13 cellular contexts compared by ENCODE assay signal in genomic region chr1:43868741-43869067, GRCh38.
A peak's percentile ranks its signal among the peaks of the same experiment; 100 is the strongest.
DNase-seq lines count a peak whose midpoint lies in the region; ATAC-seq and TF ChIP-seq lines count a peak whose summit lies in the region.
"Had no signal": no experiment of that assay in that cellular context is flagged by ENCODE, and none has a peak within 500 bp of the region (broad histone marks: within the 10 kb centered on the region; RNA-seq: fewer than 3 reads in every experiment).

No MANE protein-coding gene starts in this region.

- WGBS in ovary, 3 donors, result 1 to 15% (median 7%) methylated on average over 2 of the region's 2 CpGs
- 29 to 50% (median 42%) methylated on average over 2 of the region's 2 CpGs for WGBS in stomach, 5 donors

- H3K4me3 ChIP-seq in fibroblast of lung (replicated peaks in 1 of 4; ENCODE audit: control extremely low read depth in 1 of 4, insufficient read depth in 1 of 4, low read depth in 3 of 4, low read length in 4 of 4) (no peak overlapping the region), ovary (no peak overlapping the region), stomach (no peak overlapping the region)
- H3K4me3 ChIP-seq: body of pancreas had no signal

- no peaks in the 10 kb centered on the region for H3K27me3 ChIP-seq in fibroblast of lung (ENCODE audit: control insufficient read depth, insufficient read depth, low read length)
- H3K27me3 ChIP-seq in ovary, result no peaks in the 10 kb centered on the region
- no peaks in the 10 kb centered on the region for H3K27me3 ChIP-seq in stomach
- H3K27me3 ChIP-seq: body of pancreas had no signal

- no peak overlapping the region for H3K4me3 Mint-ChIP-seq in T-helper 2 cell treated with Interferon-gamma antibody and Interleukin-4, amounts not matched to agents 5 μg/mL and 100 μg/mL, for 36 hours
- H3K4me3 Mint-ChIP-seq: activated CD8-positive, alpha-beta T cell treated with anti-CD3 and anti-CD28 coated beads for 36 hours; mesothelial cell of epicardium had no signal

- H3K9me3 ChIP-seq in fibroblast of lung (ENCODE audit: control insufficient read depth, insufficient read depth, low read depth, low read length) (no peaks in the 10 kb centered on the region), ovary (no peaks in the 10 kb centered on the region), stomach (no peaks in the 10 kb centered on the region)
- H3K9me3 ChIP-seq: body of pancreas had no signal

- peak; percentile 29 for DNase-seq in EL
- DNase-seq in NCI-H2171 (lab: John Stamatoyannopoulos, UW), result peak; percentile 51
- peak; percentile 77 to 93 for DNase-seq in fibroblast of lung (ENCODE audit: low read depth in 2 of 2)
- peak in 4 of 5 donors; percentile 37 to 50 (median 42) for DNase-seq in ovary
- DNase-seq in T-helper 2 cell treated with Interferon-gamma antibody and Interleukin-4, amounts not matched to agents 5 μg/mL and 100 μg/mL, for 36 hours (ENCODE audit: low spot score), result no peak
- DNase-seq in stomach, result no peak
- DNase-seq: activated CD8-positive, alpha-beta T cell treated with anti-CD3 and anti-CD28 coated beads for 36 hours; DMS153; KG1; SW 1271 had no signal

- H3K27ac ChIP-seq in fibroblast of lung (ENCODE audit: insufficient read depth, low read length), result no peak overlapping the region
- H3K27ac ChIP-seq in ovary, result no peak overlapping the region
- H3K27ac ChIP-seq in stomach, result peak overlapping the region in 2 of 5 donors; percentile 25 to 29
- H3K27ac ChIP-seq: body of pancreas had no signal

- peaks cover 11% of the 10 kb centered on the region for H3K4me1 Mint-ChIP-seq in T-helper 2 cell treated with Interferon-gamma antibody and Interleukin-4, amounts not matched to agents 5 μg/mL and 100 μg/mL, for 36 hours (ENCODE audit: low read depth)

- H3K36me3 Mint-ChIP-seq in T-helper 2 cell treated with Interferon-gamma antibody and Interleukin-4, amounts not matched to agents 5 μg/mL and 100 μg/mL, for 36 hours (ENCODE audit: low read depth), result no peaks in the 10 kb centered on the region
- H3K36me3 Mint-ChIP-seq: mesothelial cell of epicardium had no signal

- TF ChIP-seq POLR2A in ovary (IDR thresholded peaks at IDR 0.05) (no peak), stomach (IDR thresholded peaks at IDR 0.05) (no peak)

- TF ChIP-seq EP300 in ovary (IDR thresholded peaks at IDR 0.05), result no peak
- no peak for TF ChIP-seq EP300 in stomach (IDR thresholded peaks at IDR 0.05)

- H3K27me3 Mint-ChIP-seq in T-helper 2 cell treated with Interferon-gamma antibody and Interleukin-4, amounts not matched to agents 5 μg/mL and 100 μg/mL, for 36 hours (ENCODE audit: low read depth), result no peaks in the 10 kb centered on the region
- H3K27me3 Mint-ChIP-seq: activated CD8-positive, alpha-beta T cell treated with anti-CD3 and anti-CD28 coated beads for 36 hours had no signal

- TF ChIP-seq CTCF in fibroblast of lung (conservative IDR thresholded peaks at IDR 0.05 in 1 of 2, IDR thresholded peaks at IDR 0.05 in 1 of 2; ENCODE audit: low read depth in 1 of 2, low read length in 2 of 2), result no peak
- TF ChIP-seq CTCF in ovary (IDR thresholded peaks at IDR 0.05), result no peak
- no peak for TF ChIP-seq CTCF in stomach (IDR thresholded peaks at IDR 0.05)

- no peak overlapping the region for H3K9ac ChIP-seq in fibroblast of lung (ENCODE audit: insufficient read depth, low read length)

- no peaks in the 10 kb centered on the region for H4K20me1 ChIP-seq in fibroblast of lung (ENCODE audit: control insufficient read depth, extremely low read depth, insufficient read depth, low read length)

- H3K4me1 ChIP-seq in fibroblast of lung (ENCODE audit: control insufficient read depth, extremely low read depth, insufficient read depth, low read length), result peaks cover 8% of the 10 kb centered on the region
- H3K4me1 ChIP-seq in ovary (ENCODE audit: insufficient read depth), result peaks cover 15% of the 10 kb centered on the region
- H3K4me1 ChIP-seq in stomach, result peaks cover 0 to 19% (median 8%) of the 10 kb centered on the region in 4 donors
- H3K4me1 ChIP-seq: body of pancreas had no signal

- ATAC-seq in GM21447 (IDR thresholded peaks at IDR 0.05; ENCODE audit: unreplicated experiment), result no peak
- ATAC-seq: activated CD8-positive, alpha-beta T cell treated with anti-CD3 and anti-CD28 coated beads for 36 hours; body of pancreas had no signal

- H2AFZ ChIP-seq in fibroblast of lung (ENCODE audit: low read length), result no peak overlapping the region

- no peak overlapping the region for H3K4me2 ChIP-seq in fibroblast of lung (ENCODE audit: extremely low read depth, insufficient read depth, low read length)

- intact Hi-C loops in ovary (cut with DNase I) (no loop called here), stomach (cut with DNase I; ENCODE audit: low total_unique reads) (no loop called here)

- no peaks in the 10 kb centered on the region for H3K9me3 Mint-ChIP-seq in T-helper 2 cell treated with Interferon-gamma antibody and Interleukin-4, amounts not matched to agents 5 μg/mL and 100 μg/mL, for 36 hours
- H3K9me3 Mint-ChIP-seq: activated CD8-positive, alpha-beta T cell treated with anti-CD3 and anti-CD28 coated beads for 36 hours; mesothelial cell of epicardium had no signal

- H3K27ac Mint-ChIP-seq in T-helper 2 cell treated with Interferon-gamma antibody and Interleukin-4, amounts not matched to agents 5 μg/mL and 100 μg/mL, for 36 hours, result no peak overlapping the region
- H3K27ac Mint-ChIP-seq: activated CD8-positive, alpha-beta T cell treated with anti-CD3 and anti-CD28 coated beads for 36 hours; mesothelial cell of epicardium had no signal

- H3K79me2 ChIP-seq in fibroblast of lung (ENCODE audit: control insufficient read depth, insufficient read depth, low read length), result no peaks in the 10 kb centered on the region

- no peaks in the 10 kb centered on the region for H3K36me3 ChIP-seq in fibroblast of lung (ENCODE audit: control insufficient read depth, insufficient read depth, low read length)
- no peaks in the 10 kb centered on the region for H3K36me3 ChIP-seq in ovary
- no peaks in the 10 kb centered on the region for H3K36me3 ChIP-seq in stomach

Comparison
In these comparisons a context has a peak if more than half of its experiments do, and no peak if none do; other contexts are left out.
1. DNase-seq: peak in EL (single experiment), NCI-H2171 (single experiment), fibroblast of lung (2 of 2) and ovary (4 of 5); none in T-helper 2 cell treated with Interferon-gamma antibody and Interleukin-4, amounts not matched to agents 5 μg/mL and 100 μg/mL, for 36 hours (single experiment) and stomach (single experiment).